ENCODE assay signal across 13 cellular contexts in genomic region chr10:98778277-98778759, GRCh38.
"Had no signal": no experiment of that assay in that cellular context is flagged by ENCODE, and none has a peak within 500 bp of the region (broad histone marks: within the 10 kb centered on the region; RNA-seq: fewer than 3 reads in every experiment).

No MANE protein-coding gene starts in this region.

- H3K9me3 ChIP-seq: breast epithelium, sigmoid colon, suprapubic skin, upper lobe of left lung had no signal

- H3K4me3 Mint-ChIP-seq: activated CD4-positive, alpha-beta memory T cell treated with anti-CD3 and anti-CD28 coated beads for 36 hours; activated naive CD8-positive, alpha-beta T cell treated with anti-CD3 and anti-CD28 coated beads, Interleukin-2, amount 10 ng/mL, durations not matched to agents 7 days and 5 days; activated T-cell treated with anti-CD3 and anti-CD28 coated beads, Interleukin-2, amount 50 U/mL, for 72 hours; nephron; T-helper 17 cell had no signal

- H3K27ac Mint-ChIP-seq: activated CD4-positive, alpha-beta memory T cell treated with anti-CD3 and anti-CD28 coated beads for 36 hours; activated naive CD8-positive, alpha-beta T cell treated with anti-CD3 and anti-CD28 coated beads, Interleukin-2, amount 10 ng/mL, durations not matched to agents 7 days and 5 days; activated T-cell treated with anti-CD3 and anti-CD28 coated beads, Interleukin-2, amount 50 U/mL, for 72 hours; nephron; T-helper 17 cell had no signal

- H3K27ac ChIP-seq: breast epithelium, sigmoid colon, suprapubic skin, upper lobe of left lung had no signal

- H3K27me3 ChIP-seq: breast epithelium, sigmoid colon, suprapubic skin, upper lobe of left lung had no signal

- H3K27me3 Mint-ChIP-seq: activated CD4-positive, alpha-beta memory T cell treated with anti-CD3 and anti-CD28 coated beads for 36 hours; activated naive CD8-positive, alpha-beta T cell treated with anti-CD3 and anti-CD28 coated beads, Interleukin-2, amount 10 ng/mL, durations not matched to agents 7 days and 5 days had no signal

- H3K36me3 Mint-ChIP-seq: activated CD4-positive, alpha-beta memory T cell treated with anti-CD3 and anti-CD28 coated beads for 36 hours; activated naive CD8-positive, alpha-beta T cell treated with anti-CD3 and anti-CD28 coated beads, Interleukin-2, amount 10 ng/mL, durations not matched to agents 7 days and 5 days had no signal

- H3K4me3 ChIP-seq: breast epithelium, sigmoid colon, suprapubic skin, upper lobe of left lung had no signal

- H3K4me1 Mint-ChIP-seq: activated naive CD8-positive, alpha-beta T cell treated with anti-CD3 and anti-CD28 coated beads, Interleukin-2, amount 10 ng/mL, durations not matched to agents 7 days and 5 days; nephron; T-helper 17 cell had no signal

- DNase-seq: activated CD4-positive, alpha-beta memory T cell treated with anti-CD3 and anti-CD28 coated beads for 36 hours; activated naive CD8-positive, alpha-beta T cell treated with anti-CD3 and anti-CD28 coated beads, Interleukin-2, amount 10 ng/mL, durations not matched to agents 7 days and 5 days; activated T-cell treated with anti-CD3 and anti-CD28 coated beads, Interleukin-2, amount 50 U/mL, for 72 hours; aorta; occipital lobe; sigmoid colon; stimulated activated CD4-positive, alpha-beta T cell treated with anti-CD3 and anti-CD28 coated beads, Interleukin-2, amount 100 ng/mL, for 24 hours; stimulated activated naive CD4-positive, alpha-beta T cell treated with Interleukin-2 at 50 U/mL for 16 hours; T-helper 17 cell; upper lobe of left lung had no signal

- H3K36me3 ChIP-seq: breast epithelium, sigmoid colon, suprapubic skin, upper lobe of left lung had no signal

- H3K9me3 Mint-ChIP-seq: activated CD4-positive, alpha-beta memory T cell treated with anti-CD3 and anti-CD28 coated beads for 36 hours; activated naive CD8-positive, alpha-beta T cell treated with anti-CD3 and anti-CD28 coated beads, Interleukin-2, amount 10 ng/mL, durations not matched to agents 7 days and 5 days; activated T-cell treated with anti-CD3 and anti-CD28 coated beads, Interleukin-2, amount 50 U/mL, for 72 hours; nephron had no signal

- H3K4me1 ChIP-seq: breast epithelium, suprapubic skin, upper lobe of left lung had no signal
